In the genomic region with DNA sequence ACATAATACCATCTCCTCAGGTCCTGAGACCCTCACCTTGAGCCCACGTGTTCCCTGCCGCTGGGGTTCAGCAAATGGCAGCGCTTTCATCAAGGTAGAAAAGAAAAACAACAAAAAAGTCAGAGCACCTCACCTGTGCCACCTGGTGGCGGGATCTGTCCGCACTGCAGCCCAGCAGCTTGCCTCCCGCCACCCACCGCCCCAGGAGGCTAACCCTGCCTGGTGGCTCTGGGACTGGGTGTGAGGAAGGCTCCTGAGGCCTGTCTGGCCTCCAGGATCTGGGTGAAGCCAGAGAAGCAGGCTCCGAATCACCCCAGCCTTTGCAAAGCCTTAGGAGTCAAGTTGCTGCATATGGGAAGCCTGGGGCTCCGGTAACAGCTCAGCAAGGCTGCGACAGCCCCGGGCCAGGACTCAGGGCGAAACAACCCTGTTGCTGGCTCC, we compare ENCODE assay signal across 9 cellular contexts.
DNase-seq lines count a peak whose midpoint lies in the region; ATAC-seq lines count a peak whose summit lies in the region.
"Had no signal": no experiment of that assay in that cellular context is flagged by ENCODE, and none has a peak within 500 bp of the region (broad histone marks: within the 10 kb centered on the region; RNA-seq: fewer than 3 reads in every experiment).

No MANE protein-coding gene starts in this region.

- DNase-seq in activated T-cell treated with anti-CD3 and anti-CD28 coated beads for 48 hours (ENCODE audit: low read depth) (peak; percentile 9), activated T-cell treated with anti-CD3 and anti-CD28 coated beads for 4 hours (no peak), NAMALWA (ENCODE audit: low spot score) (peak; percentile 40), ecto neural progenitor cell (ENCODE audit: low spot score) (peak; percentile 76), OCI-M2 (lab: John Stamatoyannopoulos, UW; ENCODE audit: unreplicated experiment) (no peak)
- DNase-seq in stimulated activated CD8-positive, alpha-beta memory T cell treated with anti-CD3 and anti-CD28 coated beads, Interleukin-4, amount 100 ng/mL, for 48 hours, result peak; percentile 30
- DNase-seq: substantia nigra had no signal

- ATAC-seq in HG02840 (IDR thresholded peaks at IDR 0.05; ENCODE audit: low FRiP score, unreplicated experiment), result no peak
- ATAC-seq in GM18873 (IDR thresholded peaks at IDR 0.05; ENCODE audit: low FRiP score, unreplicated experiment), result no peak

Comparison
In these comparisons a context has a peak if more than half of its experiments do, and no peak if none do; other contexts are left out.
1. DNase-seq: peak in activated T-cell treated with anti-CD3 and anti-CD28 coated beads for 48 hours (single experiment), NAMALWA (single experiment), ecto neural progenitor cell (single experiment) and stimulated activated CD8-positive, alpha-beta memory T cell treated with anti-CD3 and anti-CD28 coated beads, Interleukin-4, amount 100 ng/mL, for 48 hours (single experiment); none in activated T-cell treated with anti-CD3 and anti-CD28 coated beads for 4 hours (single experiment) and OCI-M2 (single experiment).